In the genomic region with DNA sequence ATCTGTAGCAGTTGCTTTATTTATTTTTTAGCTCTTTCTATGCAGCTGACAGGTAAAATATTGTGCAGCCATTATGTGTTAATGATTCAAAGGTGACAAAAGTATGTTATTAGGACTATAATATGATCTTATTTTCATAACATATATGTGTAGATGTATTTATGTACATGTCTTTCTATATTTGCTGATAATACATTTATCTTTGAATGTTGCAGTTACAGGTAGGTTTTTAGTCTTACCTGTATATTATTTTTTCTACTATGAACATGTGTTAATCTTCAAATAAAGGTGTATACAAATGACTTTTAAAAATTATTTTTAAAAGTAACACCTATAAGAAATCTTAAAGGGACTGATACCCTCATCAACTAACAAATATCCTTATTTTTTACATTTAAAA, we compare ENCODE assay signal across 7 cellular contexts.
"Had no signal": no experiment of that assay in that cellular context is flagged by ENCODE, and none has a peak within 500 bp of the region (broad histone marks: within the 10 kb centered on the region; RNA-seq: fewer than 3 reads in every experiment).

No MANE protein-coding gene starts in this region.

- H3K4me3 ChIP-seq: GM23338 had no signal

- ATAC-seq: GM23338 had no signal

- FAIRE-seq: H1, HTR-8/SVneo had no signal

- DNase-seq: H9, HCEC 1CT, IMR-90, KBM-7 had no signal

- H3K4me2 ChIP-seq: GM23338 had no signal
